In the genomic region with DNA sequence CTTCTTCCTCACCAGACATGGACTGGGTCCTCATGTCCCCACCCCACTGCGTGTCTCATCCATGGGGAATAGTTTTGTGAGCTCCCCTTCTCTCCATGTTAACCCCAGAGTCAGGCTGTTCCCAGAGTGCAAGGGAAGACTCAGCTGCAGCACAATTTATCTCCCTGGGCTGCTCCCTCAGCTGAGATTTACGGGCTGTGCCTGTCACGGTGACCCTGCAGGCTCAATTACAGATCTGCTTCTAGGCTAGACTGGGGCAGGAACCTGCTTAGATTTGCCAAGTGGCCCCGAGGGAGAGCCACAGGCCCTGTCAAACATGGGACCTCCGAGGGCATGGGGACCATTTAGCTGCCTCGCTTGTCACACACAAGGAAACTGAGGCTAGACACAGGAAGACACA, we compare ENCODE assay signal across 1 cellular context.
TF ChIP-seq lines count a peak whose summit lies in the region.

No MANE protein-coding gene starts in this region.

TF ChIP-seq in K562, 482 proteins besides CTCF, POLR2A, EP300 and RAD21 (continued from another document):
- no peak for TF ChIP-seq GTF3C2 (IDR thresholded peaks at IDR 0.05; ENCODE audit: borderline replicate concordance, extremely low read depth, insufficient read length)
- TF ChIP-seq, protein P1, sequence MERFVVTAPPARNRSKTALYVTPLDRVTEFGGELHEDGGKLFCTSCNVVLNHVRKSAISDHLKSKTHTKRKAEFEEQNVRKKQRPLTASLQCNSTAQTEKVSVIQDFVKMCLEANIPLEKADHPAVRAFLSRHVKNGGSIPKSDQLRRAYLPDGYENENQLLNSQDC (CRISPR knock-in tag; IDR thresholded peaks at IDR 0.05) = no peak
